8 cellular contexts compared by ENCODE assay signal in the genomic region with DNA sequence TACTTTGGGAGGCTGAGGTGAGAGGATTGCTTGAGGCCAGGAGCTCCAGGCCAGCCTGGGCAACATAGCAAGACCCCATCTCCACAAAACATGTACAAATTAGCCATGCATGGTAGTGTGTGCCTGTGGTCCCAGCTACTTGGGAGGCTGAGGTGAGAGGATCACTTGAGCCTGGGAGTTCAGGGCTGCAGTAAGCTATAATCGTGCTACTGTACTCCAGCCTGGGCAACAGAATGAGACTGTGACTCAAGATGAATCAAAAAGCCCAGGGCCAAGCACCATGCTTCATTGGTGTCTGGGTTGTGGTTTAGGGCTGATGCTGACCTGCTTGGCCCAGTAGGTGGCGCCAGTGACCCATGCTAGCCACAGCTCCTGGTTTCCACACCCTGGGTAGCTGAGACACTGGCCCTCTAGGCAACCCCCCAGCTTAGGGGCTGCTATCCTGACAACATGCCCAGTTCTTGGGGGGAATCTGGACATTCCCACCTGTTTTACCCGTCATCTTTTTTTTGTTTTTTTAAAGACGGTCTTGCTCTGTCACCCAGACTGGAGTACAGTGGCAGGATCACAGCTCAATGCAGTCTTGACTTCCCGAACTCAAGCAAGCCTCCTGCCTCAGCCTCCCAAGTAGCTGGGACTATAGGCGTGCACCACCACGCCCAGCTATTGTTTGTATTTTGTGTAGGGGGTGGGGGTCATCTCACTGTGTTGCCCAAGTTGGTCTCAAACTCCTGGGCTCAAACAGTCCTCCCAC. TPM values are rescaled to one million over a fixed set of nuclear protein-coding genes. Genes with fewer than 3 reads are reported as not detected.
A peak's percentile ranks its signal among the peaks of the same experiment; 100 is the strongest.
DNase-seq lines count a peak whose midpoint lies in the region; ATAC-seq, FAIRE-seq and TF ChIP-seq lines count a peak whose summit lies in the region.

No MANE protein-coding gene starts in this region.

- BruUV-seq in endothelial cell of umbilical vein (replicated peaks; lab: Mats Ljungman, UMichigan): no TSS peak

- H3K4me3 ChIP-seq in endothelial cell of umbilical vein (replicated peaks in 1 of 3; ENCODE audit: insufficient read depth in 1 of 3, low read depth in 1 of 3, low read length in 3 of 3): no peak overlapping the region

- dilution Hi-C loops in endothelial cell of umbilical vein (cut with MboI; ENCODE audit: extremely low pct_ligation_motif_present, low sequenced_read_pairs): no loop called here

- H3K79me2 ChIP-seq in endothelial cell of umbilical vein (ENCODE audit: control insufficient read depth, insufficient read depth, low read length): peaks cover 11% of the 10 kb centered on the region

- no peak for TF ChIP-seq POLR2A in endothelial cell of umbilical vein (IDR thresholded peaks at IDR 0.05; ENCODE audit: low read depth, low read length)

- ATAC-seq in HG02759 (IDR thresholded peaks at IDR 0.05; ENCODE audit: unreplicated experiment) (peak; percentile 66), HG03378 (IDR thresholded peaks at IDR 0.05; ENCODE audit: unreplicated experiment) (no peak)
- peak; percentile 93 for ATAC-seq in activated CD8-positive, alpha-beta memory T cell treated with anti-CD3 and anti-CD28 coated beads, Interleukin-2, amount 10 ng/mL, durations not matched to agents 7 days and 5 days

- H3K27ac ChIP-seq in endothelial cell of umbilical vein (ENCODE audit: insufficient read depth, low read depth, low read length): no peak overlapping the region

- H2AFZ ChIP-seq in endothelial cell of umbilical vein (ENCODE audit: low read depth, low read length): no peak overlapping the region

- no peaks in the 10 kb centered on the region for H3K9me1 ChIP-seq in endothelial cell of umbilical vein (replicated peaks; ENCODE audit: control insufficient read depth, extremely low read depth, insufficient read depth, low read length)

- CTCF ChIA-PET in activated CD8-positive, alpha-beta memory T cell treated with anti-CD3 and anti-CD28 coated beads, Interleukin-2, amount 10 ng/mL, durations not matched to agents 7 days and 5 days (lab: Charles Lee): interaction anchor here (0.6 to 12.7 kb wide), 30 partner anchors 8 to 443 kb away, joined by 3 to 361 read pairs (median 4); partner anchors contain the start of genes JAK3 and RPL18A
- CTCF ChIA-PET in endothelial cell of umbilical vein (lab: Charles Lee): interaction anchor here (0.6 to 3.5 kb wide), 25 partner anchors 9 to 314 kb away, joined by 3 to 203 read pairs (median 4); partner anchors contain the start of genes ARRDC2, PIK3R2 and SLC5A5

- FAIRE-seq in endothelial cell of umbilical vein (lab: Jason Lieb, UNC): peak; percentile 90

- POLR2A ChIA-PET in endothelial cell of umbilical vein (lab: Charles Lee): no interaction called here

- H3K4me2 ChIP-seq in endothelial cell of umbilical vein (ENCODE audit: insufficient read depth, low read length): no peak overlapping the region

- peaks cover 5% of the 10 kb centered on the region for H3K36me3 Mint-ChIP-seq in activated CD8-positive, alpha-beta memory T cell treated with anti-CD3 and anti-CD28 coated beads, Interleukin-2, amount 10 ng/mL, durations not matched to agents 7 days and 5 days

- peaks cover 7% of the 10 kb centered on the region for H3K4me1 ChIP-seq in endothelial cell of umbilical vein (ENCODE audit: control insufficient read depth, extremely low read depth, insufficient read depth, low read length)

- no peaks in the 10 kb centered on the region for H3K27me3 Mint-ChIP-seq in activated CD8-positive, alpha-beta memory T cell treated with anti-CD3 and anti-CD28 coated beads, Interleukin-2, amount 10 ng/mL, durations not matched to agents 7 days and 5 days

- H4K20me1 ChIP-seq in endothelial cell of umbilical vein (replicated peaks; ENCODE audit: control insufficient read depth, extremely low read depth, insufficient read depth, low read length): no peaks in the 10 kb centered on the region

- no peak overlapping the region for H3K27ac Mint-ChIP-seq in activated CD8-positive, alpha-beta memory T cell treated with anti-CD3 and anti-CD28 coated beads, Interleukin-2, amount 10 ng/mL, durations not matched to agents 7 days and 5 days

- H3K27me3 ChIP-seq in endothelial cell of umbilical vein (ENCODE audit: control insufficient read depth in 2 of 2, insufficient read depth in 2 of 2, low read length in 2 of 2): no peaks in the 10 kb centered on the region

- intact Hi-C loops in endothelial cell of umbilical vein (cut with micrococcal nuclease): loop anchor here (1.0 to 5.0 kb wide), 2 partner anchors 59 to 119 kb away; no protein-coding TSS in a partner anchor

- H3K4me3 Mint-ChIP-seq in activated CD8-positive, alpha-beta memory T cell treated with anti-CD3 and anti-CD28 coated beads, Interleukin-2, amount 10 ng/mL, durations not matched to agents 7 days and 5 days: no peak overlapping the region

- no peaks in the 10 kb centered on the region for H3K9me3 Mint-ChIP-seq in activated CD8-positive, alpha-beta memory T cell treated with anti-CD3 and anti-CD28 coated beads, Interleukin-2, amount 10 ng/mL, durations not matched to agents 7 days and 5 days (ENCODE audit: low read depth)

- TF ChIP-seq CTCF in endothelial cell of umbilical vein (IDR thresholded peaks at IDR 0.05; ENCODE audit: extremely low read depth in 1 of 2, insufficient read depth in 1 of 2, low read depth in 1 of 2, low read length in 2 of 2): peak; percentile 87 to 96

- DNase-seq in DMS114 treated with DMSO at 0.1 percent for 48 hours (lab: John Stamatoyannopoulos, UW; ENCODE audit: unreplicated experiment) (peak; percentile 46), NOMO-1 treated with DMSO at 0.1 percent for 48 hours (lab: John Stamatoyannopoulos, UW; ENCODE audit: unreplicated experiment) (peak; percentile 63), endothelial cell of umbilical vein (ENCODE audit: low read depth, low spot score) (peak; percentile 64), myocyte (ENCODE audit: low read depth) (peak; percentile 83)
- peak; percentile 88 for DNase-seq in activated CD8-positive, alpha-beta memory T cell treated with anti-CD3 and anti-CD28 coated beads, Interleukin-2, amount 10 ng/mL, durations not matched to agents 7 days and 5 days
- DNase-seq in stimulated activated CD8-positive, alpha-beta memory T cell treated with anti-CD3 and anti-CD28 coated beads, Interleukin-7, amount 100 ng/mL, for 1 hour (ENCODE audit: low read depth in 2 of 2): peak; percentile 64 to 73

- peaks cover 3 to 10% of the 10 kb centered on the region in 2 experiments for H3K36me3 ChIP-seq in endothelial cell of umbilical vein (ENCODE audit: control insufficient read depth in 2 of 2, extremely low read depth in 1 of 2, insufficient read depth in 2 of 2, low read length in 2 of 2)

- no peak overlapping the region for H3K9ac ChIP-seq in endothelial cell of umbilical vein (replicated peaks; ENCODE audit: extremely low read depth, insufficient read depth, low read length)

- H3K9me3 ChIP-seq in endothelial cell of umbilical vein (replicated peaks; ENCODE audit: control insufficient read depth, insufficient read depth, low read length): no peaks in the 10 kb centered on the region

- peaks cover 12% of the 10 kb centered on the region for H3K4me1 Mint-ChIP-seq in activated CD8-positive, alpha-beta memory T cell treated with anti-CD3 and anti-CD28 coated beads, Interleukin-2, amount 10 ng/mL, durations not matched to agents 7 days and 5 days

TF ChIP-seq in endothelial cell of umbilical vein, 7 proteins besides CTCF, POLR2A, EP300 and RAD21:
- no peak for TF ChIP-seq MYC (IDR thresholded peaks at IDR 0.05; ENCODE audit: low read depth, low read length)
- peak; percentile 13 for TF ChIP-seq FOS (IDR thresholded peaks at IDR 0.05; ENCODE audit: borderline replicate concordance, insufficient read depth, low read length)
TF ChIP-seq in endothelial cell of umbilical vein: peak in this region for 1.

RNA-seq across cellular contexts. Expression of gene CCDC124, which starts 5.5 kb away (rescaled TPM):
- 100 to 1,000 TPM in 1 of 2 experiments, 10 to 100 TPM in 1; 83.8 to 101 TPM for total RNA-seq in activated CD8-positive, alpha-beta memory T cell treated with anti-CD3 and anti-CD28 coated beads, Interleukin-2, amount 10 ng/mL, durations not matched to agents 7 days and 5 days
- 115 and 123 TPM in 2 replicates for total RNA-seq in endothelial cell of umbilical vein
- 101 and 128 TPM in 2 replicates for polyA plus RNA-seq in endothelial cell of umbilical vein
- polyA plus RNA-seq in endothelial cell of umbilical vein (2011; cell fraction: cytosol; rRNA removed): 76.7 and 119 TPM in 2 replicates
- polyA plus RNA-seq in endothelial cell of umbilical vein (2011; cell fraction: nucleus; rRNA removed): 41.4 and 51.7 TPM in 2 replicates
- polyA plus RNA-seq in endothelial cell of umbilical vein (2012): 85.4 and 149 TPM in 2 replicates
- polyA minus RNA-seq in endothelial cell of umbilical vein: 8.9 and 11.6 TPM in 2 replicates
- polyA minus RNA-seq in endothelial cell of umbilical vein (2011; cell fraction: cytosol; rRNA and poly(A)+ RNA removed): 32.0 TPM
- 3.8 and 14.5 TPM in 2 replicates for polyA minus RNA-seq in endothelial cell of umbilical vein (2011; cell fraction: nucleus; rRNA and poly(A)+ RNA removed)
- 56.5 and 61.3 TPM in 2 replicates for total RNA-seq in myocyte
- 137 TPM for polyA plus RNA-seq in myocyte (2012)

RNA-seq across cellular contexts. Expression of gene KCNN1, which starts 28.6 kb away (rescaled TPM):
- total RNA-seq in activated CD8-positive, alpha-beta memory T cell treated with anti-CD3 and anti-CD28 coated beads, Interleukin-2, amount 10 ng/mL, durations not matched to agents 7 days and 5 days: under 1 TPM in 1 of 2 experiments, not detected in 1; 0.21 TPM
- total RNA-seq in endothelial cell of umbilical vein (0.32 and 0.80 TPM in 2 replicates), myocyte (not detected in 2 replicates)
- 0.18 TPM in 2 replicates for polyA plus RNA-seq in endothelial cell of umbilical vein
- polyA plus RNA-seq in endothelial cell of umbilical vein (2011; cell fraction: cytosol; rRNA removed): 0.13 TPM in 2 replicates
- polyA plus RNA-seq in endothelial cell of umbilical vein (2011; cell fraction: nucleus; rRNA removed): not detected in 2 replicates
- 0.40 and 0.93 TPM in 2 replicates for polyA plus RNA-seq in endothelial cell of umbilical vein (2012)
- 0.41 TPM in 1 of 2 replicates, not detected in the other for polyA minus RNA-seq in endothelial cell of umbilical vein
- 2.6 TPM for polyA minus RNA-seq in endothelial cell of umbilical vein (2011; cell fraction: cytosol; rRNA and poly(A)+ RNA removed)
- polyA minus RNA-seq in endothelial cell of umbilical vein (2011; cell fraction: nucleus; rRNA and poly(A)+ RNA removed): not detected in 2 replicates
- polyA plus RNA-seq in myocyte (2012): not detected
